Comparison of ENCODE assay signal across 15 cellular contexts in the genomic region with DNA sequence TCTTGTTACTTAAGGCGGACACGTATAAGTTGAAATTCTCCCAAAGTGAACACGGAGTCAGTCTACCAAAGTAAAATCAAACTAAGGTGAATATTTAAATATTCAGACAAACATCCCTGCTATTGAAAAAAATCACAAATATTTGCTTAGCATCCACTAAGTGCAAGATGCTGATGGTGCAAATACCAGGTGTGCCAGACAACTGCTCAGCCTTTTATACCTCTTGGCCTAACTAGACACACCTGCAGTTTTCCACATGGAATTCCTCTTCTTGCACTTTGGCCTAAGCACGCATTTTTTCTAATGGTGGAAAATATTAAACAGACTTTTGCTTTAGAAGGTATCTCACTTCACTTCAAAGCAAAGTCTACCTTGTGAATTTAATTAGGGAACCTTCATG.
DNase-seq lines count a peak whose midpoint lies in the region; ATAC-seq, FAIRE-seq and TF ChIP-seq lines count a peak whose summit lies in the region.
"Had no signal": no experiment of that assay in that cellular context is flagged by ENCODE, and none has a peak within 500 bp of the region (broad histone marks: within the 10 kb centered on the region; RNA-seq: fewer than 3 reads in every experiment).

No MANE protein-coding gene starts in this region.

- ATAC-seq in stimulated activated naive CD8-positive, alpha-beta T cell treated with anti-CD3 and anti-CD28 coated beads, Interleukin-15, amount 100 ng/mL, for 72 hours: no peak
- ATAC-seq in GM12878: no peak
- ATAC-seq: esophagus mucosa, upper lobe of right lung had no signal

- WGBS in GM12878 (ENCODE audit: insufficient coverage, insufficient replicate concordance, low lambda C conversion rate, missing lambda C conversion rate): 97% methylated on average over 4 of the region's 4 CpGs
- 91 to 92% methylated on average over 4 of the region's 4 CpGs for WGBS in endodermal cell (ENCODE audit: insufficient coverage in 1 of 2, insufficient read length in 1 of 2), 2 experiments

- H3K27ac ChIP-seq in GM12878 (ENCODE audit: control insufficient read depth, insufficient read depth): peak overlapping the region; percentile 90
- no peak overlapping the region for H3K27ac ChIP-seq in endodermal cell (ENCODE audit: low read depth, low read length)
- H3K27ac ChIP-seq in SJCRH30: no peak overlapping the region
- H3K27ac ChIP-seq: PC-9, upper lobe of right lung had no signal

- H3K4me1 Mint-ChIP-seq in stimulated activated naive CD8-positive, alpha-beta T cell treated with anti-CD3 and anti-CD28 coated beads, Interleukin-15, Interleukin-2, amounts not matched to agents 100 ng/mL and 50 ng/mL, for 24 hours (ENCODE audit: low read depth): peaks cover 67% of the 10 kb centered on the region
- H3K4me1 Mint-ChIP-seq in stimulated activated naive CD8-positive, alpha-beta T cell treated with anti-CD3 and anti-CD28 coated beads, Interleukin-15, amount 100 ng/mL, for 72 hours: peaks cover 73% of the 10 kb centered on the region
- H3K4me1 Mint-ChIP-seq in endodermal cell: peaks cover 4% of the 10 kb centered on the region
- no peaks in the 10 kb centered on the region for H3K4me1 Mint-ChIP-seq in MCF 10A (ENCODE audit: insufficient read depth, unreplicated experiment)

- TF ChIP-seq EP300 in GM12878 (IDR thresholded peaks at IDR 0.05; ENCODE audit: borderline replicate concordance in 1 of 2, control insufficient read depth in 1 of 2, low read depth in 2 of 2, low read length in 2 of 2): no peak

- SMC1A ChIA-PET in GM12878 (lab: Charles Lee; ENCODE audit: uncharacterized antibody, unreplicated experiment): interaction anchor here (1.3 to 18.4 kb wide), 7 partner anchors 9 to 42 kb away, joined by 3 to 480 read pairs (median 41); no protein-coding TSS in a partner anchor

- peak overlapping the region; percentile 17 for H3K4me3 Mint-ChIP-seq in stimulated activated naive CD8-positive, alpha-beta T cell treated with anti-CD3 and anti-CD28 coated beads, Interleukin-15, Interleukin-2, amounts not matched to agents 100 ng/mL and 50 ng/mL, for 24 hours
- peak overlapping the region in 1 of 2 donors; percentile 42 for H3K4me3 Mint-ChIP-seq in stimulated activated naive CD8-positive, alpha-beta T cell treated with anti-CD3 and anti-CD28 coated beads, Interleukin-15, amount 100 ng/mL, for 72 hours
- H3K4me3 Mint-ChIP-seq in endodermal cell (no peak overlapping the region), MCF 10A (ENCODE audit: unreplicated experiment) (no peak overlapping the region)

- TF ChIP-seq CTCF in GM12878 (IDR thresholded peaks at IDR 0.05 in 2 of 3, conservative IDR thresholded peaks at IDR 0.05 in 1 of 3; ENCODE audit: control insufficient read depth in 2 of 3, extremely low read depth in 1 of 3, insufficient read depth in 1 of 3, low read depth in 3 of 3, low read length in 3 of 3) (no peak), endodermal cell (conservative IDR thresholded peaks at IDR 0.05) (no peak), MCF 10A (IDR thresholded peaks at IDR 0.05; ENCODE audit: unreplicated experiment) (no peak)

- H3K36me3 Mint-ChIP-seq in stimulated activated naive CD8-positive, alpha-beta T cell treated with anti-CD3 and anti-CD28 coated beads, Interleukin-15, Interleukin-2, amounts not matched to agents 100 ng/mL and 50 ng/mL, for 24 hours (ENCODE audit: low read depth): peaks cover 4% of the 10 kb centered on the region
- no peaks in the 10 kb centered on the region for H3K36me3 Mint-ChIP-seq in endodermal cell (ENCODE audit: low read depth)
- no peaks in the 10 kb centered on the region for H3K36me3 Mint-ChIP-seq in MCF 10A (ENCODE audit: insufficient read depth, unreplicated experiment)

- peaks cover 74% of the 10 kb centered on the region for H3K79me2 ChIP-seq in GM12878 (ENCODE audit: control insufficient read depth, insufficient read depth, low read length)

- in situ Hi-C loops in GM12878 (cut with MboI): no loop called here

- peak overlapping the region; percentile 68 for H3K27ac Mint-ChIP-seq in stimulated activated naive CD8-positive, alpha-beta T cell treated with anti-CD3 and anti-CD28 coated beads, Interleukin-15, Interleukin-2, amounts not matched to agents 100 ng/mL and 50 ng/mL, for 24 hours
- no peak overlapping the region for H3K27ac Mint-ChIP-seq in stimulated activated naive CD8-positive, alpha-beta T cell treated with anti-CD3 and anti-CD28 coated beads, Interleukin-15, amount 100 ng/mL, for 72 hours
- no peak overlapping the region for H3K27ac Mint-ChIP-seq in endodermal cell
- H3K27ac Mint-ChIP-seq in MCF 10A (ENCODE audit: low read depth, unreplicated experiment): no peak overlapping the region

- H3K9ac ChIP-seq in GM12878 (ENCODE audit: control insufficient read depth, insufficient read depth, low read length): peak overlapping the region; percentile 10; the same call in 1 of the 2 replicates
- H3K9ac ChIP-seq in endodermal cell (ENCODE audit: extremely low read depth, low read length, poor library complexity, severe bottlenecking): no peak overlapping the region

- intact Hi-C loops in GM12878 (cut with micrococcal nuclease; ENCODE audit: unreplicated experiment) (no loop called here), MCF 10A (cut with micrococcal nuclease) (no loop called here)

- POLR2A ChIA-PET in GM12878 (lab: Charles Lee) (interaction anchor here (1.1 to 4.5 kb wide), 10 partner anchors 8 to 338 kb away, joined by 5 to 37 read pairs (median 8); no protein-coding TSS in a partner anchor), MCF 10A (lab: Yijun Ruan, JAX) (no interaction called here)

- no peak for TF ChIP-seq POLR2A in GM12878 (IDR thresholded peaks at IDR 0.05; ENCODE audit: low read depth, low read length)

- RAD21 ChIA-PET in GM12878 (lab: Charles Lee; ENCODE audit: unreplicated experiment): interaction anchor here (1.1 to 16.7 kb wide), 8 partner anchors 11 to 339 kb away, joined by 3 to 309 read pairs (median 10); no protein-coding TSS in a partner anchor

- TF ChIP-seq RAD21 in GM12878 (IDR thresholded peaks at IDR 0.05; ENCODE audit: insufficient read depth, low read depth, low read length): no peak

- H3K36me3 ChIP-seq in GM12878 (ENCODE audit: control insufficient read depth in 2 of 2, insufficient read depth in 2 of 2, low read length in 1 of 2) (no peaks in the 10 kb centered on the region), endodermal cell (ENCODE audit: control insufficient read depth, insufficient read depth, low read length) (no peaks in the 10 kb centered on the region), SJCRH30 (peaks cover 2% of the 10 kb centered on the region; the same call in 1 of the 2 replicates)
- H3K36me3 ChIP-seq: upper lobe of right lung had no signal

- H3K4me3 ChIP-seq in GM12878 (no peak overlapping the region), endodermal cell (ENCODE audit: low read length) (no peak overlapping the region), SJCRH30 (no peak overlapping the region)
- H3K4me3 ChIP-seq: PC-9, upper lobe of right lung had no signal

- no peak overlapping the region for H2AFZ ChIP-seq in GM12878 (ENCODE audit: control insufficient read depth, low read depth, low read length)
- H2AFZ ChIP-seq: PC-9 had no signal

- CTCF ChIA-PET in GM12878 (lab: Yijun Ruan, JAX): interaction anchor here (1.4 to 7.5 kb wide), 7 partner anchors 9 to 354 kb away, joined by 3 to 55 read pairs (median 16); no protein-coding TSS in a partner anchor
- CTCF ChIA-PET in MCF 10A (lab: Yijun Ruan, JAX): interaction anchor here (1.0 kb wide), 1 partner anchor 10 kb away, joined by 3 read pairs; no protein-coding TSS in a partner anchor

- no peak for FAIRE-seq in GM12878 (lab: Jason Lieb, UNC)
- FAIRE-seq: astrocyte, D721Med, frontal cortex, kidney had no signal

- no peaks in the 10 kb centered on the region for H3K27me3 Mint-ChIP-seq in stimulated activated naive CD8-positive, alpha-beta T cell treated with anti-CD3 and anti-CD28 coated beads, Interleukin-15, Interleukin-2, amounts not matched to agents 100 ng/mL and 50 ng/mL, for 24 hours
- H3K27me3 Mint-ChIP-seq in stimulated activated naive CD8-positive, alpha-beta T cell treated with anti-CD3 and anti-CD28 coated beads, Interleukin-15, amount 100 ng/mL, for 72 hours: no peaks in the 10 kb centered on the region
- H3K27me3 Mint-ChIP-seq in endodermal cell (ENCODE audit: insufficient read depth) (no peaks in the 10 kb centered on the region), MCF 10A (ENCODE audit: insufficient read depth, unreplicated experiment) (no peaks in the 10 kb centered on the region)

- no peaks in the 10 kb centered on the region for H3K9me3 ChIP-seq in GM12878 (replicated peaks; ENCODE audit: control insufficient read depth, insufficient read depth, low read length)
- no peaks in the 10 kb centered on the region for H3K9me3 ChIP-seq in endodermal cell (ENCODE audit: control insufficient read depth, low read length)
- no peaks in the 10 kb centered on the region for H3K9me3 ChIP-seq in SJCRH30 (replicated peaks)
- H3K9me3 ChIP-seq: upper lobe of right lung had no signal

- no peaks in the 10 kb centered on the region for H4K20me1 ChIP-seq in GM12878 (ENCODE audit: control insufficient read depth, insufficient read depth)

- no peaks in the 10 kb centered on the region for H3K27me3 ChIP-seq in GM12878 (replicated peaks in 1 of 2; ENCODE audit: control insufficient read depth in 2 of 2, insufficient read depth in 2 of 2, low read length in 1 of 2)
- no peaks in the 10 kb centered on the region for H3K27me3 ChIP-seq in endodermal cell (ENCODE audit: control insufficient read depth, insufficient read depth, low read length, poor library complexity, severe bottlenecking)
- H3K27me3 ChIP-seq in SJCRH30: no peaks in the 10 kb centered on the region
- H3K27me3 ChIP-seq: upper lobe of right lung had no signal

- DNase-seq in stimulated activated naive CD8-positive, alpha-beta T cell treated with anti-CD3 and anti-CD28 coated beads, Interleukin-15, amount 100 ng/mL, for 72 hours: no peak
- DNase-seq in NCI-H774 (lab: John Stamatoyannopoulos, UW) (peak; percentile 19), GM12878 (ENCODE audit: low read depth, low spot score) (no peak), endodermal cell (no peak), SJCRH30 (no peak), MCF 10A (ENCODE audit: unreplicated experiment) (no peak)
- DNase-seq: kidney, NCI-H524 treated with DMSO at 0.1 percent for 48 hours, PC-9, upper lobe of right lung had no signal

- no peaks in the 10 kb centered on the region for H3K9me3 Mint-ChIP-seq in stimulated activated naive CD8-positive, alpha-beta T cell treated with anti-CD3 and anti-CD28 coated beads, Interleukin-15, Interleukin-2, amounts not matched to agents 100 ng/mL and 50 ng/mL, for 24 hours
- H3K9me3 Mint-ChIP-seq in stimulated activated naive CD8-positive, alpha-beta T cell treated with anti-CD3 and anti-CD28 coated beads, Interleukin-15, amount 100 ng/mL, for 72 hours: no peaks in the 10 kb centered on the region
- no peaks in the 10 kb centered on the region for H3K9me3 Mint-ChIP-seq in endodermal cell
- no peaks in the 10 kb centered on the region for H3K9me3 Mint-ChIP-seq in MCF 10A (ENCODE audit: unreplicated experiment)

- peaks cover 44% of the 10 kb centered on the region for H3K4me1 ChIP-seq in GM12878 (ENCODE audit: control insufficient read depth, insufficient read depth, low read length)
- no peaks in the 10 kb centered on the region for H3K4me1 ChIP-seq in endodermal cell (ENCODE audit: control insufficient read depth, insufficient read depth, low read length)
- no peaks in the 10 kb centered on the region for H3K4me1 ChIP-seq in SJCRH30

- BruUV-seq in GM12878 (replicated peaks; lab: Mats Ljungman, UMichigan) (no TSS peak), MCF 10A (replicated peaks; lab: Mats Ljungman, UMichigan) (no TSS peak)

- H3K4me2 ChIP-seq in GM12878 (ENCODE audit: control insufficient read depth, insufficient read depth): peak overlapping the region; percentile 68; the same call in 1 of the 2 replicates
- H3K4me2 ChIP-seq: PC-9 had no signal
